ENCODE assay signal across 8 cellular contexts in genomic region chr16:30895592-30896202, GRCh38. TPM values are rescaled to one million over a fixed set of nuclear protein-coding genes. Genes with fewer than 3 reads are reported as not detected.
DNase-seq lines count a peak whose midpoint lies in the region; ATAC-seq and TF ChIP-seq lines count a peak whose summit lies in the region.

No MANE protein-coding gene starts in this region.

- dilution Hi-C loops in mammary epithelial cell (cut with HindIII; ENCODE audit: low sequenced_read_pairs): no loop called here

- TF ChIP-seq CTCF in mammary epithelial cell (conservative IDR thresholded peaks at IDR 0.05 in 1 of 2, IDR thresholded peaks at IDR 0.05 in 1 of 2; ENCODE audit: extremely low read depth in 1 of 2, insufficient read depth in 1 of 2, low read depth in 1 of 2, low read length in 2 of 2): no peak

- H3K18ac ChIP-seq in mesendoderm (ENCODE audit: low read length): peak overlapping the region; percentile 94

- peak overlapping the region; percentile 88 for H2AFZ ChIP-seq in mammary epithelial cell (ENCODE audit: low read depth, low read length)

- no peaks in the 10 kb centered on the region for H4K20me1 ChIP-seq in mammary epithelial cell (ENCODE audit: insufficient read depth, low read length)

- WGBS in mammary epithelial cell (ENCODE audit: low coverage, missing lambda C conversion rate): 15% methylated on average over 14 of the region's 27 CpGs
- 100% methylated on average over 4 of the region's 27 CpGs for WGBS in mesendoderm (ENCODE audit: extremely low coverage, insufficient coverage, low lambda C conversion rate)
- 50% methylated on average over 27 of the region's 27 CpGs for WGBS in urinary bladder

- H3K4ac ChIP-seq in mesendoderm (ENCODE audit: low read depth, low read length): peak overlapping the region; percentile 96

- H3K4me3 ChIP-seq in mammary epithelial cell (replicated peaks in 1 of 3; ENCODE audit: insufficient read depth in 1 of 3, low read depth in 2 of 3, low read length in 3 of 3) (peak overlapping the region; percentile 26 to 55 (median 42)), mesendoderm (ENCODE audit: low read length) (no peak overlapping the region), urinary bladder (ENCODE audit: low read depth, low read length) (peak overlapping the region; percentile 27)

- intact Hi-C loops in mammary epithelial cell (cut with micrococcal nuclease): no loop called here

- H3K4me2 ChIP-seq in mammary epithelial cell (ENCODE audit: insufficient read depth, low read depth, low read length) (peak overlapping the region; percentile 80), mesendoderm (ENCODE audit: low read length) (peak overlapping the region; percentile 77)

- no peak overlapping the region for H2BK120ac ChIP-seq in mesendoderm (ENCODE audit: low read depth, low read length)

- no peak overlapping the region for H4K5ac ChIP-seq in mesendoderm (ENCODE audit: low read length)

- ATAC-seq in GM21360 (IDR thresholded peaks at IDR 0.05; ENCODE audit: unreplicated experiment) (no peak), HG02973 (IDR thresholded peaks at IDR 0.05; ENCODE audit: unreplicated experiment) (no peak)

- H3K79me2 ChIP-seq in mammary epithelial cell (ENCODE audit: insufficient read depth, low read length) (peaks cover 15% of the 10 kb centered on the region), mesendoderm (ENCODE audit: control insufficient read depth, insufficient read depth, low read length) (peaks cover 4% of the 10 kb centered on the region)

- H3K27ac ChIP-seq in mammary epithelial cell (ENCODE audit: insufficient read depth, low read depth, low read length) (peak overlapping the region; percentile 75), mesendoderm (ENCODE audit: low read depth, low read length) (peak overlapping the region; percentile 97), urinary bladder (ENCODE audit: low read depth) (peak overlapping the region; percentile 100)

- peaks cover 5% of the 10 kb centered on the region for H3K79me1 ChIP-seq in mesendoderm (ENCODE audit: low read length)

- H3K4me1 ChIP-seq in mammary epithelial cell (ENCODE audit: insufficient read depth, low read length): peaks cover 38% of the 10 kb centered on the region
- H3K4me1 ChIP-seq in mesendoderm (ENCODE audit: control insufficient read depth, low read depth, low read length): peaks cover 21% of the 10 kb centered on the region
- H3K4me1 ChIP-seq in urinary bladder (ENCODE audit: insufficient read depth): no peaks in the 10 kb centered on the region

- CTCF ChIA-PET in mammary epithelial cell (lab: Charles Lee; ENCODE audit: low non-redundant PET): no interaction called here

- DNase-seq in activated gamma-delta T cell (lab: John Stamatoyannopoulos, UW): peak; percentile 21
- DNase-seq in activated gamma-delta T cell treated with Interleukin-2 at 50 U/mL for 16 hours: no peak
- DNase-seq in mammary epithelial cell: no peak
- DNase-seq in mesendoderm: peak; percentile 99
- DNase-seq in NCI-H1105 (lab: John Stamatoyannopoulos, UW): no peak

- H3K36me3 ChIP-seq in mammary epithelial cell (ENCODE audit: insufficient read depth, low read length): no peaks in the 10 kb centered on the region
- no peaks in the 10 kb centered on the region for H3K36me3 ChIP-seq in mesendoderm (ENCODE audit: control insufficient read depth, insufficient read depth, low read length)
- no peaks in the 10 kb centered on the region for H3K36me3 ChIP-seq in urinary bladder (ENCODE audit: insufficient read depth)

- BruUV-seq in mammary epithelial cell (replicated peaks; lab: Mats Ljungman, UMichigan): no TSS peak

- H2BK5ac ChIP-seq in mesendoderm (ENCODE audit: low read length): peak overlapping the region; percentile 100

- H2BK15ac ChIP-seq in mesendoderm (replicated peaks; ENCODE audit: low read depth): no peak overlapping the region

- in situ Hi-C loops in mammary epithelial cell (cut with MboI; ENCODE audit: low sequenced_read_pairs in 2 of 2): loop anchor here in 1 of 2 donors (5.0 kb wide), 1 partner anchor 48 kb away; no protein-coding TSS in a partner anchor

- H3K9ac ChIP-seq in mammary epithelial cell (ENCODE audit: insufficient read depth, low read length) (peak overlapping the region; percentile 44), mesendoderm (ENCODE audit: low read length) (peak overlapping the region; percentile 92)

- peak overlapping the region; percentile 100 for H3K23ac ChIP-seq in mesendoderm (ENCODE audit: low read length)

- H2AK5ac ChIP-seq in mesendoderm (ENCODE audit: low read length): peak overlapping the region; percentile 100

- no peak overlapping the region for H4K8ac ChIP-seq in mesendoderm (ENCODE audit: low read depth, low read length)

- peak overlapping the region; percentile 99 for H3K56ac ChIP-seq in mesendoderm (ENCODE audit: low read length)

- H3K9me3 ChIP-seq in mammary epithelial cell (replicated peaks; ENCODE audit: insufficient read depth, low read length): no peaks in the 10 kb centered on the region

- H3K27me3 ChIP-seq in mammary epithelial cell (ENCODE audit: insufficient read depth, low read length): no peaks in the 10 kb centered on the region
- no peaks in the 10 kb centered on the region for H3K27me3 ChIP-seq in mesendoderm (ENCODE audit: insufficient read depth, low read length, poor library complexity)

RNA-seq across cellular contexts. Expression of gene CTF1, which starts 0.7 kb away (rescaled TPM):
- 1 to 10 TPM in 1 of 2 donors, under 1 TPM in 1; 0.94 to 2.8 TPM for total RNA-seq in mammary epithelial cell
- polyA plus RNA-seq in mammary epithelial cell: 2.1 TPM
- 3.3 TPM for polyA minus RNA-seq in mammary epithelial cell
- 1.7 TPM for polyA plus RNA-seq in mesendoderm (2013, experiment 1 of 2)
- polyA plus RNA-seq in mesendoderm (2013, experiment 2 of 2): 1.6 TPM
- 2.1 TPM for total RNA-seq in urinary bladder
- polyA plus RNA-seq in urinary bladder: 16.8 TPM

RNA-seq across cellular contexts. Expression of gene BCL7C, which starts 1.8 kb away (rescaled TPM):
- total RNA-seq in mammary epithelial cell: 10 to 100 TPM; 26.1 to 28.5 TPM
- polyA plus RNA-seq in mammary epithelial cell: 22.5 TPM
- 1.7 TPM for polyA minus RNA-seq in mammary epithelial cell
- 24.5 TPM for polyA plus RNA-seq in mesendoderm (2013, experiment 1 of 2)
- 23.1 TPM for polyA plus RNA-seq in mesendoderm (2013, experiment 2 of 2)
- total RNA-seq in urinary bladder: 31.7 TPM
- polyA plus RNA-seq in urinary bladder: 33.2 TPM

RNA-seq across cellular contexts. Expression of gene FBXL19, which starts 27.7 kb away (rescaled TPM):
- 10 to 100 TPM; 18.5 to 24.9 TPM for total RNA-seq in mammary epithelial cell
- 8.4 TPM for polyA plus RNA-seq in mammary epithelial cell
- polyA minus RNA-seq in mammary epithelial cell: 28.9 TPM
- 46.9 TPM for polyA plus RNA-seq in mesendoderm (2013, experiment 1 of 2)
- 47.5 TPM for polyA plus RNA-seq in mesendoderm (2013, experiment 2 of 2)
- 9.6 TPM for total RNA-seq in urinary bladder
- 15.2 TPM for polyA plus RNA-seq in urinary bladder

RNA-seq across cellular contexts. Expression of gene ORAI3, which starts 53.2 kb away (rescaled TPM):
- total RNA-seq in mammary epithelial cell: 10 to 100 TPM; 31.7 to 37.2 TPM
- polyA plus RNA-seq in mammary epithelial cell: 31.2 TPM
- 29.5 TPM for polyA minus RNA-seq in mammary epithelial cell
- 3.6 TPM for polyA plus RNA-seq in mesendoderm (2013, experiment 1 of 2)
- 3.5 TPM for polyA plus RNA-seq in mesendoderm (2013, experiment 2 of 2)
- total RNA-seq in urinary bladder: 16.7 TPM
- polyA plus RNA-seq in urinary bladder: 39.7 TPM

Comparison
In these comparisons a context has a peak if more than half of its experiments do, and no peak if none do; other contexts are left out.
1. DNase-seq: peak in activated gamma-delta T cell (single experiment) and mesendoderm (single experiment); none in activated gamma-delta T cell treated with Interleukin-2 at 50 U/mL for 16 hours (single experiment), mammary epithelial cell (single experiment) and NCI-H1105 (single experiment).
2. Peak in every context shown above with its lines, with median percentiles within 50 percentile points of each other: H3K27ac ChIP-seq.